ENCODE assay signal across 28 cellular contexts in the genomic region with DNA sequence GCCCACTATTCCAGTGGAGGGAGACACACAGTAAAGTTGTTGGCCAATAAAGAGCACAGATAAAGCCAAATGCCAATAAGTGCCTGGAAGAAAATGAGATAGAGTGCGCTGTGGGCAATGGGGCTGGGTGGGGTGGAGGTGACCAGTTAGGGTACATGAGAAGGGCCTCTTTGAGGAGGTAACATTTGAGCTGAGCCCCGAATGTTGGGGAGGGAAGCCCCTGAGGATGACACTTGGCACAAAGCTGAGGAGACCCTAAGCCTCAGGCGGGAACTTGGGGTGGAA. TPM values are rescaled to one million over a fixed set of nuclear protein-coding genes. Genes with fewer than 3 reads are reported as not detected.
DNase-seq lines count a peak whose midpoint lies in the region; ATAC-seq, FAIRE-seq and TF ChIP-seq lines count a peak whose summit lies in the region.
"Had no signal": no experiment of that assay in that cellular context is flagged by ENCODE, and none has a peak within 500 bp of the region (broad histone marks: within the 10 kb centered on the region; RNA-seq: fewer than 3 reads in every experiment).

No MANE protein-coding gene starts in this region.

- H3K79me2 ChIP-seq in HepG2 (ENCODE audit: insufficient read depth, low read length): no peaks in the 10 kb centered on the region

- WGBS in liver: 94% methylated on average over 3 of the region's 3 CpGs
- WGBS in HepG2 (ENCODE audit: low lambda C conversion rate): 54% methylated on average over 3 of the region's 3 CpGs

- H3K4me3 ChIP-seq in liver (ENCODE audit: low read depth in 1 of 3, low read length in 3 of 3) (no peak overlapping the region), HepG2 (replicated peaks in 1 of 3; ENCODE audit: insufficient read depth in 1 of 3, low read depth in 2 of 3, low read length in 3 of 3) (no peak overlapping the region)
- H3K4me3 ChIP-seq: GM23248, K562, tibial artery had no signal

- no peak for DNase-seq in HepG2 (ENCODE audit: low spot score)
- no peak for DNase-seq in epithelial cell of prostate (ENCODE audit: low read depth, low spot score)
- peak; percentile 57 for DNase-seq in osteocyte (ENCODE audit: extremely low spot score, unreplicated experiment)
- no peak for DNase-seq in stimulated activated CD4-positive, alpha-beta T cell treated with anti-CD3 and anti-CD28 coated beads, Interleukin-4, amount 100 ng/mL, for 4 hours
- no peak for DNase-seq in GM19238 (ENCODE audit: insufficient read length, low spot score)
- DNase-seq in MV-4-11 (lab: John Stamatoyannopoulos, UW): no peak
- DNase-seq: activated CD8-positive, alpha-beta T cell treated with anti-CD3 and anti-CD28 coated beads, Interleukin-2, amount 10 ng/mL, durations not matched to agents 7 days and 5 days; activated gamma-delta T cell; activated T-cell treated with anti-CD3 and anti-CD28 coated beads, Interleukin-2, amount 50 U/mL, for 1 hour; DMS53; GM23248; kidney; mesenchymal stem cell; MM.1S; NCI-H1436 treated with DMSO at 0.1 percent for 48 hours; NCI-H524; nucleus accumbens; stimulated activated CD4-positive, alpha-beta T cell treated with anti-CD3 and anti-CD28 coated beads, Interleukin-4, amount 100 ng/mL, for 1 hour; stimulated activated naive CD4-positive, alpha-beta T cell; tibial artery had no signal

- H3K9me3 ChIP-seq in liver (ENCODE audit: control insufficient read depth in 4 of 4, low read length in 3 of 4) (no peaks in the 10 kb centered on the region), HepG2 (ENCODE audit: low read length) (no peaks in the 10 kb centered on the region)
- H3K9me3 ChIP-seq: tibial artery had no signal

- TF ChIP-seq POLR2A in HepG2 (IDR thresholded peaks at IDR 0.05; ENCODE audit: insufficient read depth in 1 of 2, low read depth in 2 of 2, low read length in 2 of 2): no peak

- H3K9ac ChIP-seq in liver (ENCODE audit: low read depth in 1 of 2, low read length in 2 of 2) (no peak overlapping the region), HepG2 (ENCODE audit: insufficient read depth, low read depth, low read length) (no peak overlapping the region)
- H3K9ac ChIP-seq: GM23248 had no signal

- intact Hi-C loops in HepG2 (cut with micrococcal nuclease; ENCODE audit: unreplicated experiment): no loop called here

- no peaks in the 10 kb centered on the region for H3K36me3 Mint-ChIP-seq in osteocyte (ENCODE audit: unreplicated experiment)

- H3K4me1 Mint-ChIP-seq in osteocyte (ENCODE audit: unreplicated experiment): no peaks in the 10 kb centered on the region

- no peak for FAIRE-seq in HepG2 (lab: Jason Lieb, UNC)
- FAIRE-seq: A204.1, G401.6, K562, kidney had no signal

- TF ChIP-seq EP300 in HepG2 (IDR thresholded peaks at IDR 0.05; ENCODE audit: low read depth in 2 of 2, low read length in 2 of 2): no peak
- TF ChIP-seq EP300 in HepG2 (CRISPR knock-in tag; IDR thresholded peaks at IDR 0.05; ENCODE audit: borderline replicate concordance): no peak

- in situ Hi-C loops in HepG2 (cut with HindIII; ENCODE audit: extremely low pct_ligation_motif_present, low pct_unique_long_range_greater_than_20kb): no loop called here

- TF ChIP-seq CTCF in liver (IDR thresholded peaks at IDR 0.05; ENCODE audit: low read depth, low read length, missing input control) (no peak), HepG2 (CRISPR knock-in tag; IDR thresholded peaks at IDR 0.05) (no peak), osteocyte (IDR thresholded peaks at IDR 0.05) (no peak)

- peaks cover 4% of the 10 kb centered on the region for H3K27me3 Mint-ChIP-seq in osteocyte (ENCODE audit: unreplicated experiment)

- H3K4me1 ChIP-seq in liver (ENCODE audit: control insufficient read depth in 4 of 4, insufficient read depth in 4 of 4, low read length in 3 of 4) (peaks cover 0 to 11% (median 5%) of the 10 kb centered on the region in 4 donors), HepG2 (ENCODE audit: insufficient read depth, low read length) (0 out of 2 replicates have a peak, but pooled peaks cover 5% of the 10 kb centered on the region)
- H3K4me1 ChIP-seq: tibial artery had no signal

- peak overlapping the region; percentile 11 to 73 for H3K27ac ChIP-seq in liver (ENCODE audit: low read depth in 1 of 2, low read length in 2 of 2)
- no peak overlapping the region for H3K27ac ChIP-seq in HepG2 (ENCODE audit: extremely low read length, insufficient read depth, low read length)
- peak overlapping the region; percentile 90 for H3K27ac ChIP-seq in epithelial cell of prostate
- H3K27ac ChIP-seq: GM23248, tibial artery had no signal

- POLR2A ChIA-PET in HepG2 (lab: Yijun Ruan, JAX): no interaction called here

- H3K27me3 ChIP-seq in liver (ENCODE audit: control insufficient read depth in 4 of 4, insufficient read depth in 4 of 4, low read length in 3 of 4) (no peaks in the 10 kb centered on the region), HepG2 (ENCODE audit: control insufficient read depth in 1 of 2, insufficient read depth in 2 of 2, low read length in 2 of 2) (no peaks in the 10 kb centered on the region; a peak in 1 of 5 replicates)
- H3K27me3 ChIP-seq: tibial artery had no signal

- H3K36me3 ChIP-seq in liver (ENCODE audit: control insufficient read depth in 4 of 4, insufficient read depth in 3 of 4, low read depth in 1 of 4, low read length in 3 of 4): no peaks in the 10 kb centered on the region
- no peaks in the 10 kb centered on the region for H3K36me3 ChIP-seq in HepG2 (replicated peaks in 1 of 2; ENCODE audit: control insufficient read depth in 1 of 2, insufficient read depth in 2 of 2, low read length in 2 of 2)
- H3K36me3 ChIP-seq: tibial artery had no signal

- no peaks in the 10 kb centered on the region for H3K9me3 Mint-ChIP-seq in osteocyte (ENCODE audit: unreplicated experiment)

- H3K27ac Mint-ChIP-seq in osteocyte (ENCODE audit: unreplicated experiment): no peak overlapping the region
- H3K27ac Mint-ChIP-seq: activated CD8-positive, alpha-beta T cell treated with anti-CD3 and anti-CD28 coated beads, Interleukin-2, amount 10 ng/mL, durations not matched to agents 7 days and 5 days had no signal

- no peaks in the 10 kb centered on the region for H4K20me1 ChIP-seq in HepG2 (ENCODE audit: insufficient read depth, low read length)

- CTCF ChIA-PET in HepG2 (lab: Yijun Ruan, JAX; ENCODE audit: low intra/inter-chr PET ratio, low total read pairs): no interaction called here

- BruUV-seq in HepG2 (replicated peaks; lab: Mats Ljungman, UMichigan): no TSS peak

- H3K4me2 ChIP-seq in HepG2 (ENCODE audit: low read depth, low read length): no peak overlapping the region

- no peak overlapping the region for H3K4me3 Mint-ChIP-seq in osteocyte (ENCODE audit: unreplicated experiment)
- H3K4me3 Mint-ChIP-seq: activated CD8-positive, alpha-beta T cell treated with anti-CD3 and anti-CD28 coated beads, Interleukin-2, amount 10 ng/mL, durations not matched to agents 7 days and 5 days had no signal

- ATAC-seq in HepG2 (no peak), GM21619 (IDR thresholded peaks at IDR 0.05; ENCODE audit: unreplicated experiment) (no peak)
- ATAC-seq: activated CD8-positive, alpha-beta T cell treated with anti-CD3 and anti-CD28 coated beads, Interleukin-2, amount 10 ng/mL, durations not matched to agents 7 days and 5 days; K562; Panc1 had no signal

- H2AFZ ChIP-seq in HepG2 (ENCODE audit: low read length): no peak overlapping the region
- H2AFZ ChIP-seq: GM23248 had no signal

- TF ChIP-seq RAD21 in liver (IDR thresholded peaks at IDR 0.05) (no peak), HepG2 (CRISPR knock-in tag; IDR thresholded peaks at IDR 0.05) (no peak)

RNA-seq across cellular contexts. Expression of gene S100A9, which starts 1.0 kb away (rescaled TPM):
- 100 to 1,000 TPM; 191 to 603 TPM for total RNA-seq in liver
- 100 to 1,000 TPM in 1 of 2 donors, 10 to 100 TPM in 1; 35.0 to 125 TPM for polyA plus RNA-seq in liver
- total RNA-seq in HepG2 (2016; rRNA removed; fragmentation: Illumina TruSeq; extraction: Trizol): 0.31 and 1.1 TPM in 2 replicates
- not detected in 2 replicates for total RNA-seq in HepG2 (2016; cell fraction: cytosol; rRNA removed; fragmentation: Illumina TruSeq; extraction: Trizol; ENCODE audit: low read depth)
- 0.65 and 0.91 TPM in 2 replicates for total RNA-seq in HepG2 (2016; cell fraction: insoluble cytoplasmic fraction; rRNA removed; fragmentation: Illumina TruSeq; extraction: Trizol)
- not detected in 2 replicates for total RNA-seq in HepG2 (2016; cell fraction: membrane; rRNA removed; fragmentation: Illumina TruSeq; extraction: Trizol)
- not detected in 2 replicates for total RNA-seq in HepG2 (2016; cell fraction: nucleus; rRNA removed; fragmentation: Illumina TruSeq; extraction: Trizol)
- polyA plus RNA-seq in HepG2 (2011; rRNA removed): 0.61 and 0.69 TPM in 2 replicates
- polyA plus RNA-seq in HepG2 (2011; cell fraction: cytosol; rRNA removed): 0.43 and 1.1 TPM in 2 replicates
- not detected in 2 replicates for polyA plus RNA-seq in HepG2 (2011; cell fraction: nucleus; rRNA removed)
- not detected in 2 replicates for polyA plus RNA-seq in HepG2 (2012)
- polyA plus RNA-seq in HepG2 (2016; cell fraction: cytosol; fragmentation: Illumina TruSeq; extraction: Trizol; ENCODE audit: low read depth): 0.21 TPM in 1 of 2 replicates, not detected in the other
- 0.49 and 1.4 TPM in 2 replicates for polyA plus RNA-seq in HepG2 (2016; cell fraction: insoluble cytoplasmic fraction; fragmentation: Illumina TruSeq; extraction: Trizol; ENCODE audit: low read depth)
- polyA plus RNA-seq in HepG2 (2016; cell fraction: membrane; fragmentation: Illumina TruSeq; extraction: Trizol; ENCODE audit: low read depth): not detected in 2 replicates
- not detected in 2 replicates for polyA plus RNA-seq in HepG2 (2016; cell fraction: nucleus; fragmentation: Illumina TruSeq; extraction: Trizol; ENCODE audit: insufficient read depth, low read depth)
- polyA minus RNA-seq in HepG2 (2011; rRNA and poly(A)+ RNA removed; ENCODE audit: low replicate concordance): not detected in 2 replicates
- not detected in 2 replicates for polyA minus RNA-seq in HepG2 (2011; cell fraction: cytosol; rRNA and poly(A)+ RNA removed)
- polyA minus RNA-seq in HepG2 (2011; cell fraction: nucleus; rRNA and poly(A)+ RNA removed): not detected in 2 replicates
- total RNA-seq in osteocyte: not detected in 2 replicates
- total RNA-seq: activated CD8-positive, alpha-beta T cell treated with anti-CD3 and anti-CD28 coated beads, Interleukin-2, amount 10 ng/mL, durations not matched to agents 7 days and 5 days; chondrocyte; GM23248 had no signal
- polyA plus RNA-seq: GM23248, K562 had no signal

RNA-seq across cellular contexts. Expression of gene PGLYRP4, which starts 10.0 kb away (rescaled TPM):
- total RNA-seq in liver (not detected), HepG2 (2016; rRNA removed; fragmentation: Illumina TruSeq; extraction: Trizol) (not detected in 2 replicates), osteocyte (not detected in 2 replicates)
- polyA plus RNA-seq in liver (not detected), HepG2 (2011; rRNA removed) (not detected in 2 replicates)
- total RNA-seq in HepG2 (2016; cell fraction: cytosol; rRNA removed; fragmentation: Illumina TruSeq; extraction: Trizol; ENCODE audit: low read depth): not detected in 2 replicates
- not detected in 2 replicates for total RNA-seq in HepG2 (2016; cell fraction: insoluble cytoplasmic fraction; rRNA removed; fragmentation: Illumina TruSeq; extraction: Trizol)
- not detected in 2 replicates for total RNA-seq in HepG2 (2016; cell fraction: membrane; rRNA removed; fragmentation: Illumina TruSeq; extraction: Trizol)
- not detected in 2 replicates for total RNA-seq in HepG2 (2016; cell fraction: nucleus; rRNA removed; fragmentation: Illumina TruSeq; extraction: Trizol)
- not detected in 2 replicates for polyA plus RNA-seq in HepG2 (2011; cell fraction: cytosol; rRNA removed)
- polyA plus RNA-seq in HepG2 (2011; cell fraction: nucleus; rRNA removed): not detected in 2 replicates
- polyA plus RNA-seq in HepG2 (2012): not detected in 2 replicates
- not detected in 2 replicates for polyA plus RNA-seq in HepG2 (2016; cell fraction: cytosol; fragmentation: Illumina TruSeq; extraction: Trizol; ENCODE audit: low read depth)
- not detected in 2 replicates for polyA plus RNA-seq in HepG2 (2016; cell fraction: insoluble cytoplasmic fraction; fragmentation: Illumina TruSeq; extraction: Trizol; ENCODE audit: low read depth)
- not detected in 2 replicates for polyA plus RNA-seq in HepG2 (2016; cell fraction: membrane; fragmentation: Illumina TruSeq; extraction: Trizol; ENCODE audit: low read depth)
- polyA plus RNA-seq in HepG2 (2016; cell fraction: nucleus; fragmentation: Illumina TruSeq; extraction: Trizol; ENCODE audit: insufficient read depth, low read depth): not detected in 2 replicates
- polyA minus RNA-seq in HepG2 (2011; rRNA and poly(A)+ RNA removed; ENCODE audit: low replicate concordance): not detected in 2 replicates
- polyA minus RNA-seq in HepG2 (2011; cell fraction: cytosol; rRNA and poly(A)+ RNA removed): not detected in 2 replicates
- not detected in 2 replicates for polyA minus RNA-seq in HepG2 (2011; cell fraction: nucleus; rRNA and poly(A)+ RNA removed)
- total RNA-seq: activated CD8-positive, alpha-beta T cell treated with anti-CD3 and anti-CD28 coated beads, Interleukin-2, amount 10 ng/mL, durations not matched to agents 7 days and 5 days; chondrocyte; GM23248; HT-29; kidney had no signal
- polyA plus RNA-seq: GM23248 had no signal

RNA-seq across cellular contexts. Expression of gene S100A12, which starts 16.8 kb away (rescaled TPM):
- total RNA-seq in liver: 10 to 100 TPM; 19.5 to 35.2 TPM
- polyA plus RNA-seq in liver: 1 to 10 TPM; 3.3 to 4.7 TPM
- not detected in 2 replicates for total RNA-seq in HepG2 (2016; rRNA removed; fragmentation: Illumina TruSeq; extraction: Trizol)
- total RNA-seq in HepG2 (2016; cell fraction: cytosol; rRNA removed; fragmentation: Illumina TruSeq; extraction: Trizol; ENCODE audit: low read depth): not detected in 2 replicates
- total RNA-seq in HepG2 (2016; cell fraction: insoluble cytoplasmic fraction; rRNA removed; fragmentation: Illumina TruSeq; extraction: Trizol): not detected in 2 replicates
- total RNA-seq in HepG2 (2016; cell fraction: membrane; rRNA removed; fragmentation: Illumina TruSeq; extraction: Trizol): not detected in 2 replicates
- not detected in 2 replicates for total RNA-seq in HepG2 (2016; cell fraction: nucleus; rRNA removed; fragmentation: Illumina TruSeq; extraction: Trizol)
- polyA plus RNA-seq in HepG2 (2011; rRNA removed): not detected in 2 replicates
- polyA plus RNA-seq in HepG2 (2011; cell fraction: cytosol; rRNA removed): not detected in 2 replicates
- polyA plus RNA-seq in HepG2 (2011; cell fraction: nucleus; rRNA removed): not detected in 2 replicates
- not detected in 2 replicates for polyA plus RNA-seq in HepG2 (2012)
- polyA plus RNA-seq in HepG2 (2016; cell fraction: cytosol; fragmentation: Illumina TruSeq; extraction: Trizol; ENCODE audit: low read depth): not detected in 2 replicates
- not detected in 2 replicates for polyA plus RNA-seq in HepG2 (2016; cell fraction: insoluble cytoplasmic fraction; fragmentation: Illumina TruSeq; extraction: Trizol; ENCODE audit: low read depth)
- polyA plus RNA-seq in HepG2 (2016; cell fraction: membrane; fragmentation: Illumina TruSeq; extraction: Trizol; ENCODE audit: low read depth): not detected in 2 replicates
- not detected in 2 replicates for polyA plus RNA-seq in HepG2 (2016; cell fraction: nucleus; fragmentation: Illumina TruSeq; extraction: Trizol; ENCODE audit: insufficient read depth, low read depth)
- polyA minus RNA-seq in HepG2 (2011; rRNA and poly(A)+ RNA removed; ENCODE audit: low replicate concordance): not detected in 2 replicates
- polyA minus RNA-seq in HepG2 (2011; cell fraction: cytosol; rRNA and poly(A)+ RNA removed): not detected in 2 replicates
- polyA minus RNA-seq in HepG2 (2011; cell fraction: nucleus; rRNA and poly(A)+ RNA removed): not detected in 2 replicates
- not detected in 2 replicates for total RNA-seq in osteocyte
- total RNA-seq: activated CD8-positive, alpha-beta T cell treated with anti-CD3 and anti-CD28 coated beads, Interleukin-2, amount 10 ng/mL, durations not matched to agents 7 days and 5 days; chondrocyte; GM23248; HT-29; K562 had no signal
- polyA plus RNA-seq: GM23248, K562 had no signal

RNA-seq across cellular contexts. Expression of gene S100A8, which starts 32.2 kb away (rescaled TPM):
- total RNA-seq in liver: 10 to 100 TPM; 38.4 to 99.3 TPM
- 10 to 100 TPM; 40.4 to 43.4 TPM for polyA plus RNA-seq in liver
- not detected in 2 replicates for total RNA-seq in HepG2 (2016; rRNA removed; fragmentation: Illumina TruSeq; extraction: Trizol)
- total RNA-seq in HepG2 (2016; cell fraction: cytosol; rRNA removed; fragmentation: Illumina TruSeq; extraction: Trizol; ENCODE audit: low read depth): not detected in 2 replicates
- not detected in 2 replicates for total RNA-seq in HepG2 (2016; cell fraction: insoluble cytoplasmic fraction; rRNA removed; fragmentation: Illumina TruSeq; extraction: Trizol)
- total RNA-seq in HepG2 (2016; cell fraction: membrane; rRNA removed; fragmentation: Illumina TruSeq; extraction: Trizol): not detected in 2 replicates
- not detected in 2 replicates for total RNA-seq in HepG2 (2016; cell fraction: nucleus; rRNA removed; fragmentation: Illumina TruSeq; extraction: Trizol)
- polyA plus RNA-seq in HepG2 (2011; rRNA removed): not detected in 2 replicates
- polyA plus RNA-seq in HepG2 (2011; cell fraction: cytosol; rRNA removed): not detected in 2 replicates
- not detected in 2 replicates for polyA plus RNA-seq in HepG2 (2011; cell fraction: nucleus; rRNA removed)
- polyA plus RNA-seq in HepG2 (2012): not detected in 2 replicates
- not detected in 2 replicates for polyA plus RNA-seq in HepG2 (2016; cell fraction: cytosol; fragmentation: Illumina TruSeq; extraction: Trizol; ENCODE audit: low read depth)
- polyA plus RNA-seq in HepG2 (2016; cell fraction: insoluble cytoplasmic fraction; fragmentation: Illumina TruSeq; extraction: Trizol; ENCODE audit: low read depth): not detected in 2 replicates
- not detected in 2 replicates for polyA plus RNA-seq in HepG2 (2016; cell fraction: membrane; fragmentation: Illumina TruSeq; extraction: Trizol; ENCODE audit: low read depth)
- polyA plus RNA-seq in HepG2 (2016; cell fraction: nucleus; fragmentation: Illumina TruSeq; extraction: Trizol; ENCODE audit: insufficient read depth, low read depth): not detected in 2 replicates
- not detected in 2 replicates for polyA minus RNA-seq in HepG2 (2011; rRNA and poly(A)+ RNA removed; ENCODE audit: low replicate concordance)
- polyA minus RNA-seq in HepG2 (2011; cell fraction: cytosol; rRNA and poly(A)+ RNA removed): not detected in 2 replicates
- polyA minus RNA-seq in HepG2 (2011; cell fraction: nucleus; rRNA and poly(A)+ RNA removed): not detected in 2 replicates
- total RNA-seq in osteocyte: not detected in 2 replicates
- total RNA-seq: activated CD8-positive, alpha-beta T cell treated with anti-CD3 and anti-CD28 coated beads, Interleukin-2, amount 10 ng/mL, durations not matched to agents 7 days and 5 days; chondrocyte; GM23248; HT-29 had no signal
- polyA plus RNA-seq: GM23248 had no signal

RNA-seq across cellular contexts. Expression of gene PGLYRP3, which starts 45.9 kb away (rescaled TPM):
- not detected for total RNA-seq in liver
- polyA plus RNA-seq in liver: not detected
- not detected in 2 replicates for total RNA-seq in HepG2 (2016; rRNA removed; fragmentation: Illumina TruSeq; extraction: Trizol)
- not detected in 2 replicates for total RNA-seq in HepG2 (2016; cell fraction: cytosol; rRNA removed; fragmentation: Illumina TruSeq; extraction: Trizol; ENCODE audit: low read depth)
- total RNA-seq in HepG2 (2016; cell fraction: insoluble cytoplasmic fraction; rRNA removed; fragmentation: Illumina TruSeq; extraction: Trizol): not detected in 2 replicates
- total RNA-seq in HepG2 (2016; cell fraction: membrane; rRNA removed; fragmentation: Illumina TruSeq; extraction: Trizol): not detected in 2 replicates
- total RNA-seq in HepG2 (2016; cell fraction: nucleus; rRNA removed; fragmentation: Illumina TruSeq; extraction: Trizol): not detected in 2 replicates
- polyA plus RNA-seq in HepG2 (2011; rRNA removed): not detected in 2 replicates
- polyA plus RNA-seq in HepG2 (2011; cell fraction: cytosol; rRNA removed): not detected in 2 replicates
- polyA plus RNA-seq in HepG2 (2011; cell fraction: nucleus; rRNA removed): not detected in 2 replicates
- not detected in 2 replicates for polyA plus RNA-seq in HepG2 (2012)
- not detected in 2 replicates for polyA plus RNA-seq in HepG2 (2016; cell fraction: cytosol; fragmentation: Illumina TruSeq; extraction: Trizol; ENCODE audit: low read depth)
- polyA plus RNA-seq in HepG2 (2016; cell fraction: insoluble cytoplasmic fraction; fragmentation: Illumina TruSeq; extraction: Trizol; ENCODE audit: low read depth): not detected in 2 replicates
- polyA plus RNA-seq in HepG2 (2016; cell fraction: membrane; fragmentation: Illumina TruSeq; extraction: Trizol; ENCODE audit: low read depth): not detected in 2 replicates
- polyA plus RNA-seq in HepG2 (2016; cell fraction: nucleus; fragmentation: Illumina TruSeq; extraction: Trizol; ENCODE audit: insufficient read depth, low read depth): not detected in 2 replicates
- not detected in 2 replicates for polyA minus RNA-seq in HepG2 (2011; rRNA and poly(A)+ RNA removed; ENCODE audit: low replicate concordance)
- not detected in 2 replicates for polyA minus RNA-seq in HepG2 (2011; cell fraction: cytosol; rRNA and poly(A)+ RNA removed)
- not detected in 2 replicates for polyA minus RNA-seq in HepG2 (2011; cell fraction: nucleus; rRNA and poly(A)+ RNA removed)
- total RNA-seq in osteocyte: not detected in 2 replicates
- total RNA-seq: activated CD8-positive, alpha-beta T cell treated with anti-CD3 and anti-CD28 coated beads, Interleukin-2, amount 10 ng/mL, durations not matched to agents 7 days and 5 days; chondrocyte; GM23248; HT-29; K562; kidney had no signal
- polyA plus RNA-seq: GM23248, K562 had no signal

Comparison
In these comparisons a context has a peak if more than half of its experiments do, and no peak if none do; other contexts are left out.
1. RNA of gene S100A9, which starts 1.0 kb away (total RNA-seq): 191 to 603 TPM in liver; 0.31 to 1.1 TPM in HepG2 and not detected in osteocyte; every median in the first group is over 10 times any median in the second.
2. RNA of gene S100A12, which starts 16.8 kb away (total RNA-seq): 19.5 to 35.2 TPM in liver; not detected in HepG2 and not detected in osteocyte; every median in the first group is over 10 times any median in the second.